Comparison of ENCODE assay signal across 1 cellular context in genomic region chr4:128461300-128462103, GRCh38.
TF ChIP-seq lines count a peak whose summit lies in the region.

No MANE protein-coding gene starts in this region.

TF ChIP-seq in K562, 482 proteins besides CTCF, POLR2A, EP300 and RAD21 (continued from another document and continues in another):
- peak in 1 of 2 experiments; percentile 86; a peak in 2 of 4 replicates for TF ChIP-seq ZNF318 (IDR thresholded peaks at IDR 0.05; ENCODE audit: borderline replicate concordance in 1 of 2, low read depth in 1 of 2)
- peak in 1 of 2 experiments; percentile 81; a peak in 2 of 4 replicates for TF ChIP-seq HDAC1 (IDR thresholded peaks at IDR 0.05)
- TF ChIP-seq ATF7 (IDR thresholded peaks at IDR 0.05) = peak; percentile 77
- peak; percentile 52 for TF ChIP-seq FOS (IDR thresholded peaks at IDR 0.05; ENCODE audit: extremely low read depth, insufficient read length)
- TF ChIP-seq ZNF512 (tag; IDR thresholded peaks at IDR 0.05) = peak; percentile 52; the same call in 1 of the 2 replicates
- TF ChIP-seq SMARCC2 (IDR thresholded peaks at IDR 0.05; ENCODE audit: low read depth) = peak; percentile 70
- TF ChIP-seq BRD9 (IDR thresholded peaks at IDR 0.05; ENCODE audit: low read depth, partially characterized antibody) = peak; percentile 89
- no peak for TF ChIP-seq CEBPZ (IDR thresholded peaks at IDR 0.05; ENCODE audit: borderline replicate concordance, low read depth, low read length)
- TF ChIP-seq ADNP (tag; IDR thresholded peaks at IDR 0.05) = peak; percentile 53; the same call in 1 of the 2 replicates
- no peak; the same call in 1 of the 2 replicates for TF ChIP-seq CREB3L1 (IDR thresholded peaks at IDR 0.05; ENCODE audit: borderline replicate concordance, low read depth)
- TF ChIP-seq MXI1 (IDR thresholded peaks at IDR 0.05; ENCODE audit: low read depth, low read length) = no peak
- no peak for TF ChIP-seq RBBP5 (IDR thresholded peaks at IDR 0.05; ENCODE audit: borderline replicate concordance, insufficient read depth, low read length, poor library complexity, severe bottlenecking)
- no peak for TF ChIP-seq EZH2 (IDR thresholded peaks at IDR 0.05; ENCODE audit: borderline replicate concordance, low read depth, low read length)
- no peak for TF ChIP-seq NFIX (CRISPR knock-in tag; IDR thresholded peaks at IDR 0.05; ENCODE audit: low read depth)
- no peak for TF ChIP-seq ZKSCAN8 (CRISPR knock-in tag; IDR thresholded peaks at IDR 0.05)
- TF ChIP-seq BHLHE40 (IDR thresholded peaks at IDR 0.05; ENCODE audit: low read length) = peak; percentile 30; the same call in 1 of the 2 replicates
- TF ChIP-seq MYC (IDR thresholded peaks at IDR 0.05; ENCODE audit: low read depth, low read length) = peak; percentile 80
- TF ChIP-seq MYC (CRISPR knock-in tag; IDR thresholded peaks at IDR 0.05; ENCODE audit: borderline replicate concordance, low read depth) = no peak
- TF ChIP-seq MEF2D (tag; conservative IDR thresholded peaks at IDR 0.05; ENCODE audit: low read depth) = peak; percentile 62; the same call in 1 of the 2 replicates
- TF ChIP-seq ZNF165 (CRISPR knock-in tag; IDR thresholded peaks at IDR 0.05; ENCODE audit: borderline replicate concordance) = 0 out of 2 replicates have a peak, but pooled peaks have one; percentile 21
- peak; percentile 52; the same call in 1 of the 2 replicates for TF ChIP-seq EP400 (IDR thresholded peaks at IDR 0.05)
- TF ChIP-seq JUN (IDR thresholded peaks at IDR 0.05; ENCODE audit: borderline replicate concordance, low read depth, low read length) = peak; percentile 91; the same call in 1 of the 2 replicates
- TF ChIP-seq JUN (CRISPR knock-in tag; IDR thresholded peaks at IDR 0.05; ENCODE audit: borderline replicate concordance) = no peak
- no peak for TF ChIP-seq SREBF2 (CRISPR knock-in tag; IDR thresholded peaks at IDR 0.05)
- 0 out of 2 replicates have a peak, but pooled peaks have one; percentile 69 for TF ChIP-seq TARDBP (IDR thresholded peaks at IDR 0.05)
- no peak for TF ChIP-seq NR2C1 (IDR thresholded peaks at IDR 0.05)
- peak; percentile 69 for TF ChIP-seq NR2C1 (tag; IDR thresholded peaks at IDR 0.05)
- TF ChIP-seq ZNF584 (CRISPR knock-in tag; IDR thresholded peaks at IDR 0.05; ENCODE audit: low read depth) = no peak
- TF ChIP-seq SMAD1 (IDR thresholded peaks at IDR 0.05; ENCODE audit: low read depth, low read length, partially characterized antibody) = no peak
- no peak for TF ChIP-seq SMAD2 (IDR thresholded peaks at IDR 0.05; ENCODE audit: low read depth, low read length)
- TF ChIP-seq NBN (IDR thresholded peaks at IDR 0.05; ENCODE audit: low read depth) = peak; percentile 89
- peak; percentile 95 for TF ChIP-seq ESRRA (IDR thresholded peaks at IDR 0.05; ENCODE audit: borderline replicate concordance, low read depth)
- no peak for TF ChIP-seq ZNF511 (CRISPR knock-in tag; IDR thresholded peaks at IDR 0.05)
